Comparison of ENCODE assay signal across 8 cellular contexts in genomic region chr18:11762429-11762828, GRCh38.
"Had no signal": no experiment of that assay in that cellular context is flagged by ENCODE, and none has a peak within 500 bp of the region (broad histone marks: within the 10 kb centered on the region; RNA-seq: fewer than 3 reads in every experiment).

No MANE protein-coding gene starts in this region.

- H3K27ac Mint-ChIP-seq: HFFc6, IgD-negative memory B cell had no signal

- H3K36me3 Mint-ChIP-seq: IgD-negative memory B cell had no signal

- H3K4me3 Mint-ChIP-seq: GM23338, HFFc6, IgD-negative memory B cell had no signal

- H3K4me1 Mint-ChIP-seq: IgD-negative memory B cell had no signal

- FAIRE-seq: HepG2 had no signal

- H3K4me3 ChIP-seq: GM23338, HAP-1 had no signal

- H3K4me2 ChIP-seq: GM23338 had no signal

- H3K9me3 Mint-ChIP-seq: GM23338, HFFc6, IgD-negative memory B cell had no signal

- H3K27ac ChIP-seq: HL-60 had no signal

- H3K36me3 ChIP-seq: HAP-1 had no signal

- DNase-seq: H7, HFFc6, KBM-7 had no signal

- H2AFZ ChIP-seq: GM23338 had no signal

- H3K9me3 ChIP-seq: HAP-1 had no signal
